ENCODE assay signal across 1 cellular context in genomic region chr18:44509048-44509447, GRCh38.
A peak's percentile ranks its signal among the peaks of the same experiment; 100 is the strongest.
TF ChIP-seq lines count a peak whose summit lies in the region.

No MANE protein-coding gene starts in this region.

TF ChIP-seq in neural cell, 6 proteins besides CTCF, POLR2A, EP300 and RAD21:
- TF ChIP-seq, protein P1, sequence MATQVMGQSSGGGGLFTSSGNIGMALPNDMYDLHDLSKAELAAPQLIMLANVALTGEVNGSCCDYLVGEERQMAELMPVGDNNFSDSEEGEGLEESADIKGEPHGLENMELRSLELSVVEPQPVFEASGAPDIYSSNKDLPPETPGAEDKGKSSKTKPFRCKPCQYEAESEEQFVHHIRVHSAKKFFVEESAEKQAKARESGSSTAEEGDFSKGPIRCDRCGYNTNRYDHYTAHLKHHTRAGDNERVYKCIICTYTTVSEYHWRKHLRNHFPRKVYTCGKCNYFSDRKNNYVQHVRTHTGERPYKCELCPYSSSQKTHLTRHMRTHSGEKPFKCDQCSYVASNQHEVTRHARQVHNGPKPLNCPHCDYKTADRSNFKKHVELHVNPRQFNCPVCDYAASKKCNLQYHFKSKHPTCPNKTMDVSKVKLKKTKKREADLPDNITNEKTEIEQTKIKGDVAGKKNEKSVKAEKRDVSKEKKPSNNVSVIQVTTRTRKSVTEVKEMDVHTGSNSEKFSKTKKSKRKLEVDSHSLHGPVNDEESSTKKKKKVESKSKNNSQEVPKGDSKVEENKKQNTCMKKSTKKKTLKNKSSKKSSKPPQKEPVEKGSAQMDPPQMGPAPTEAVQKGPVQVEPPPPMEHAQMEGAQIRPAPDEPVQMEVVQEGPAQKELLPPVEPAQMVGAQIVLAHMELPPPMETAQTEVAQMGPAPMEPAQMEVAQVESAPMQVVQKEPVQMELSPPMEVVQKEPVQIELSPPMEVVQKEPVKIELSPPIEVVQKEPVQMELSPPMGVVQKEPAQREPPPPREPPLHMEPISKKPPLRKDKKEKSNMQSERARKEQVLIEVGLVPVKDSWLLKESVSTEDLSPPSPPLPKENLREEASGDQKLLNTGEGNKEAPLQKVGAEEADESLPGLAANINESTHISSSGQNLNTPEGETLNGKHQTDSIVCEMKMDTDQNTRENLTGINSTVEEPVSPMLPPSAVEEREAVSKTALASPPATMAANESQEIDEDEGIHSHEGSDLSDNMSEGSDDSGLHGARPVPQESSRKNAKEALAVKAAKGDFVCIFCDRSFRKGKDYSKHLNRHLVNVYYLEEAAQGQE (IDR thresholded peaks at IDR 0.05; ENCODE audit: borderline replicate concordance), result no peak
- TF ChIP-seq EZH2 (IDR thresholded peaks at IDR 0.05; ENCODE audit: borderline replicate concordance, insufficient read depth, low read length, poor library complexity, severe bottlenecking) (no peak), SMC3 (conservative IDR thresholded peaks at IDR 0.05; ENCODE audit: poor library complexity) (peak; percentile 31), POLR2AphosphoS5 (IDR thresholded peaks at IDR 0.05) (peak; percentile 91), TAF1 (IDR thresholded peaks at IDR 0.05; ENCODE audit: low read depth) (no peak), MXI1 (conservative IDR thresholded peaks at IDR 0.05; ENCODE audit: poor library complexity, severe bottlenecking) (no peak)
